Comparison of ENCODE assay signal across 1 cellular context in genomic region chr13:39783051-39783450, GRCh38.
TF ChIP-seq lines count a peak whose summit lies in the region.

No MANE protein-coding gene starts in this region.

TF ChIP-seq in endothelial cell of umbilical vein, 7 proteins besides CTCF, POLR2A, EP300 and RAD21:
- TF ChIP-seq JUN (IDR thresholded peaks at IDR 0.05; ENCODE audit: borderline replicate concordance, insufficient read depth, insufficient read length, low read depth) (no peak), GATA2 (IDR thresholded peaks at IDR 0.05; ENCODE audit: insufficient read depth, insufficient read length, low read depth, low read length) (no peak), POLR2AphosphoS5 (IDR thresholded peaks at IDR 0.05; ENCODE audit: insufficient read depth, low read depth, low read length) (no peak), EZH2 (IDR thresholded peaks at IDR 0.05; ENCODE audit: borderline replicate concordance, low read depth, low read length, severe bottlenecking) (no peak), MYC (IDR thresholded peaks at IDR 0.05; ENCODE audit: low read depth, low read length) (no peak), FOS (IDR thresholded peaks at IDR 0.05; ENCODE audit: borderline replicate concordance, insufficient read depth, low read length) (no peak), MAX (IDR thresholded peaks at IDR 0.05; ENCODE audit: insufficient read depth, insufficient read length) (no peak)
